In genomic region chr3:141387446-141388030, GRCh38 we compare ENCODE assay signal across 12 cellular contexts. TPM values are rescaled to one million over a fixed set of nuclear protein-coding genes. Genes with fewer than 3 reads are reported as not detected.
A peak's percentile ranks its signal among the peaks of the same experiment; 100 is the strongest.
DNase-seq lines count a peak whose midpoint lies in the region; ATAC-seq and TF ChIP-seq lines count a peak whose summit lies in the region.
"Had no signal": no experiment of that assay in that cellular context is flagged by ENCODE, and none has a peak within 500 bp of the region (broad histone marks: within the 10 kb centered on the region; RNA-seq: fewer than 3 reads in every experiment).

No MANE protein-coding gene starts in this region.

- H3K9ac ChIP-seq in adipocyte (ENCODE audit: low read length): peak overlapping the region; percentile 83
- H3K9ac ChIP-seq in mucosa of rectum (ENCODE audit: low read depth in 1 of 2, low read length in 2 of 2): peak overlapping the region in 1 of 2 donors; percentile 17

- no peaks in the 10 kb centered on the region for H3K27me3 Mint-ChIP-seq in CD4-positive, CD25-positive, alpha-beta regulatory T cell

- no peaks in the 10 kb centered on the region for H3K9me3 ChIP-seq in CD4-positive, CD25-positive, alpha-beta regulatory T cell (ENCODE audit: control insufficient read depth in 2 of 2, low read length in 2 of 2)
- H3K9me3 ChIP-seq in HEK293 (ENCODE audit: control insufficient read depth, insufficient read depth, low read depth, low read length) (no peaks in the 10 kb centered on the region), adipocyte (ENCODE audit: control insufficient read depth, low read length) (no peaks in the 10 kb centered on the region), mucosa of rectum (ENCODE audit: control insufficient read depth in 2 of 2, low read length in 2 of 2) (no peaks in the 10 kb centered on the region)

- CTCF ChIA-PET in HEK293 (lab: Yijun Ruan, JAX): interaction anchor here (0.8 to 1.1 kb wide), 2 partner anchors 27 to 393 kb away, joined by 3 read pairs; no protein-coding TSS in a partner anchor
- CTCF ChIA-PET in RWPE1 (lab: Yijun Ruan, JAX): interaction anchor here (0.6 kb wide), 1 partner anchor 53 kb away, joined by 3 read pairs; no protein-coding TSS in a partner anchor

- no peaks in the 10 kb centered on the region for H3K9me3 Mint-ChIP-seq in CD4-positive, CD25-positive, alpha-beta regulatory T cell
- H3K9me3 Mint-ChIP-seq: CD8-positive, alpha-beta T cell had no signal

- POLR2A ChIA-PET in HEK293 (lab: Yijun Ruan, JAX): no interaction called here
- POLR2A ChIA-PET in RWPE1 (lab: Yijun Ruan, JAX; ENCODE audit: low non-redundant PET): no interaction called here

- peak overlapping the region; percentile 74 for H3K27ac ChIP-seq in CD4-positive, CD25-positive, alpha-beta regulatory T cell (ENCODE audit: insufficient read depth, low read length, poor library complexity, severe bottlenecking)
- H3K27ac ChIP-seq in HEK293 (ENCODE audit: extremely low read depth, low read depth, low read length) (no peak overlapping the region), mucosa of rectum (ENCODE audit: low read depth in 2 of 2, low read length in 2 of 2) (peak overlapping the region; percentile 38 to 52), RWPE1 (no peak overlapping the region)

- no peaks in the 10 kb centered on the region for H3K36me3 ChIP-seq in CD4-positive, CD25-positive, alpha-beta regulatory T cell (ENCODE audit: control insufficient read depth, insufficient read depth, low read length)
- H3K36me3 ChIP-seq in HEK293 (ENCODE audit: control insufficient read depth in 2 of 2, insufficient read depth in 1 of 2, low read length in 2 of 2) (no peaks in the 10 kb centered on the region), adipocyte (ENCODE audit: control insufficient read depth, insufficient read depth, low read length, severe bottlenecking) (peaks cover 5% of the 10 kb centered on the region), mucosa of rectum (ENCODE audit: control insufficient read depth in 2 of 2, insufficient read depth in 2 of 2, low read length in 2 of 2) (peaks cover 12% of the 10 kb centered on the region in 2 donors)

- H3K4me1 ChIP-seq in CD4-positive, CD25-positive, alpha-beta regulatory T cell (ENCODE audit: control insufficient read depth, insufficient read depth, low read length, poor library complexity, severe bottlenecking): peaks cover 20% of the 10 kb centered on the region
- peaks cover 4% of the 10 kb centered on the region; the same call in 1 of the 2 replicates for H3K4me1 ChIP-seq in HEK293 (ENCODE audit: control insufficient read depth, insufficient read depth, low read length)
- H3K4me1 ChIP-seq in adipocyte (ENCODE audit: control insufficient read depth, insufficient read depth, low read length): peaks cover 48% of the 10 kb centered on the region
- no peaks in the 10 kb centered on the region for H3K4me1 ChIP-seq in mucosa of rectum (ENCODE audit: control insufficient read depth in 2 of 2, insufficient read depth in 2 of 2, low read length in 2 of 2)

- TF ChIP-seq CTCF in HEK293 (tag by site-specific recombination; IDR thresholded peaks at IDR 0.05): no peak
- no peak for TF ChIP-seq CTCF in RWPE1 (conservative IDR thresholded peaks at IDR 0.05; ENCODE audit: low read depth)

- no peak for ATAC-seq in CD4-positive, CD25-positive, alpha-beta regulatory T cell (ENCODE audit: low read depth in 2 of 2)
- ATAC-seq: CD8-positive, alpha-beta T cell had no signal

- H3K27me3 ChIP-seq in CD4-positive, CD25-positive, alpha-beta regulatory T cell (ENCODE audit: control insufficient read depth, insufficient read depth, low read length): no peaks in the 10 kb centered on the region
- H3K27me3 ChIP-seq in adipocyte (replicated peaks; ENCODE audit: control insufficient read depth, insufficient read depth, low read length) (no peaks in the 10 kb centered on the region), mucosa of rectum (ENCODE audit: control insufficient read depth in 2 of 2, insufficient read depth in 2 of 2, low read length in 2 of 2) (no peaks in the 10 kb centered on the region)

- DNase-seq in CD4-positive, CD25-positive, alpha-beta regulatory T cell: no peak
- DNase-seq in adipocyte (ENCODE audit: low read depth) (no peak), RWPE1 (ENCODE audit: low spot score) (no peak), activated gamma-delta T cell treated with Interleukin-2 at 50 U/mL for 16 hours (no peak), NOMO-1 (lab: John Stamatoyannopoulos, UW; ENCODE audit: unreplicated experiment in 2 of 2) (no peak)
- no peak for DNase-seq in effector CD8-positive, alpha-beta T cell (lab: John Stamatoyannopoulos, UW)
- DNase-seq: activated CD4-positive, alpha-beta T cell treated with anti-CD3 and anti-CD28 coated beads, Interleukin-2, amount 50 U/mL, for 48 hours; CD8-positive, alpha-beta T cell; NCI-H510A; trophoblast cell had no signal

- H3K4me3 ChIP-seq in CD4-positive, CD25-positive, alpha-beta regulatory T cell (ENCODE audit: low read depth, low read length): peak overlapping the region; percentile 86
- H3K4me3 ChIP-seq in HEK293 (ENCODE audit: low read depth, low read length): no peak overlapping the region
- no peak overlapping the region for H3K4me3 ChIP-seq in adipocyte (ENCODE audit: low read length)
- H3K4me3 ChIP-seq in mucosa of rectum (ENCODE audit: low read length in 2 of 2): peak overlapping the region in 1 of 2 donors; percentile 59

- no peaks in the 10 kb centered on the region for H3K36me3 Mint-ChIP-seq in CD4-positive, CD25-positive, alpha-beta regulatory T cell
- H3K36me3 Mint-ChIP-seq: CD8-positive, alpha-beta T cell had no signal

- H3K27ac Mint-ChIP-seq in CD4-positive, CD25-positive, alpha-beta regulatory T cell: no peak overlapping the region
- H3K27ac Mint-ChIP-seq: CD8-positive, alpha-beta T cell had no signal

- H3K4me1 Mint-ChIP-seq in CD4-positive, CD25-positive, alpha-beta regulatory T cell: peaks cover 5 to 19% (median 14%) of the 10 kb centered on the region in 4 donors

- H3K4me3 Mint-ChIP-seq in CD4-positive, CD25-positive, alpha-beta regulatory T cell: peak overlapping the region; percentile 12 to 75 (median 63)

TF ChIP-seq in HEK293, 187 proteins besides CTCF, POLR2A, EP300 and RAD21 (continues in another document):
- no peak for TF ChIP-seq ZNF175 (tag by site-specific recombination; IDR thresholded peaks at IDR 0.05)
- no peak for TF ChIP-seq ZNF501 (tag by site-specific recombination; IDR thresholded peaks at IDR 0.05)
- TF ChIP-seq ZNF518A (tag by site-specific recombination; conservative IDR thresholded peaks at IDR 0.05; ENCODE audit: low read depth): no peak
- TF ChIP-seq ZNF19 (tag by site-specific recombination; IDR thresholded peaks at IDR 0.05; ENCODE audit: low read depth): no peak
- peak; percentile 47; the same call in 1 of the 2 replicates for TF ChIP-seq ZBTB44 (tag by site-specific recombination; IDR thresholded peaks at IDR 0.05)
- no peak for TF ChIP-seq ZNF16 (tag by site-specific recombination; IDR thresholded peaks at IDR 0.05; ENCODE audit: low read depth)

RNA-seq across cellular contexts. Expression of gene ZBTB38, which starts 19.2 kb away (rescaled TPM):
- total RNA-seq in CD4-positive, CD25-positive, alpha-beta regulatory T cell: 75.7 TPM
- 100 to 1,000 TPM in 2 of 4 donors, 10 to 100 TPM in 2; 65.0 to 148 (median 116) TPM for polyA plus RNA-seq in CD4-positive, CD25-positive, alpha-beta regulatory T cell

Comparison
In these comparisons a context has a peak if more than half of its experiments do, and no peak if none do; other contexts are left out.
1. H3K27ac ChIP-seq: peak in CD4-positive, CD25-positive, alpha-beta regulatory T cell (single experiment) and mucosa of rectum (2 of 2); none in HEK293 (single experiment) and RWPE1 (single experiment).